ENCODE assay signal across 12 cellular contexts in genomic region chr1:230507671-230508407, GRCh38.
DNase-seq lines count a peak whose midpoint lies in the region; ATAC-seq and TF ChIP-seq lines count a peak whose summit lies in the region.
"Had no signal": no experiment of that assay in that cellular context is flagged by ENCODE, and none has a peak within 500 bp of the region (broad histone marks: within the 10 kb centered on the region; RNA-seq: fewer than 3 reads in every experiment).

No MANE protein-coding gene starts in this region.

- TF ChIP-seq CTCF in foreskin keratinocyte (conservative IDR thresholded peaks at IDR 0.05): peak; percentile 19
- TF ChIP-seq CTCF in nephron (IDR thresholded peaks at IDR 0.05; ENCODE audit: unreplicated experiment in 3 of 3): no peak

- ATAC-seq in foreskin keratinocyte (peak; percentile 54), GM19035 (IDR thresholded peaks at IDR 0.05; ENCODE audit: unreplicated experiment) (no peak)
- ATAC-seq: activated CD8-positive, alpha-beta T cell treated with anti-CD3 and anti-CD28 coated beads, Interleukin-2, amount 10 ng/mL, durations not matched to agents 7 days and 5 days had no signal

- H3K4me1 Mint-ChIP-seq in nephron: peaks cover 40% of the 10 kb centered on the region

- H3K9me3 Mint-ChIP-seq in nephron: no peaks in the 10 kb centered on the region
- H3K9me3 Mint-ChIP-seq: mesothelial cell of epicardium had no signal

- H3K4me3 Mint-ChIP-seq in nephron: no peak overlapping the region
- H3K4me3 Mint-ChIP-seq: activated CD8-positive, alpha-beta T cell treated with anti-CD3 and anti-CD28 coated beads, Interleukin-2, amount 10 ng/mL, durations not matched to agents 7 days and 5 days; mesothelial cell of epicardium had no signal

- no peak overlapping the region for H3K27ac ChIP-seq in foreskin keratinocyte

- peaks cover 9% of the 10 kb centered on the region for H3K27me3 Mint-ChIP-seq in nephron (ENCODE audit: low read depth)

- no peaks in the 10 kb centered on the region for H3K27me3 ChIP-seq in foreskin keratinocyte

- peak in 12 of 14 donors; percentile 9 to 68 (median 36) for DNase-seq in C1 segment of cervical spinal cord (lab: John Stamatoyannopoulos, UW)
- DNase-seq in RPMI7951 (ENCODE audit: low read depth): peak; percentile 62
- DNase-seq in foreskin keratinocyte: peak; percentile 51 to 70
- DNase-seq in stimulated activated CD4-positive, alpha-beta T cell treated with anti-CD3 and anti-CD28 coated beads, Interleukin-1b, Interleukin-23, amount 100 ng/mL, for 48 hours: no peak
- DNase-seq in SK-N-DZ (ENCODE audit: low spot score): no peak
- no peak for DNase-seq in erythroblast (lab: John Stamatoyannopoulos, UW)
- DNase-seq: activated CD8-positive, alpha-beta T cell treated with anti-CD3 and anti-CD28 coated beads, Interleukin-2, amount 10 ng/mL, durations not matched to agents 7 days and 5 days; Caco-2; stimulated activated naive CD4-positive, alpha-beta T cell had no signal

- TF ChIP-seq POLR2A in erythroblast (IDR thresholded peaks at IDR 0.05; ENCODE audit: low read length): no peak

- H3K27ac Mint-ChIP-seq in nephron: peak overlapping the region; percentile 65 to 72 (median 66)
- H3K27ac Mint-ChIP-seq: activated CD8-positive, alpha-beta T cell treated with anti-CD3 and anti-CD28 coated beads, Interleukin-2, amount 10 ng/mL, durations not matched to agents 7 days and 5 days; mesothelial cell of epicardium had no signal

- H3K36me3 Mint-ChIP-seq in nephron (ENCODE audit: low read depth): no peaks in the 10 kb centered on the region
- H3K36me3 Mint-ChIP-seq: mesothelial cell of epicardium had no signal

- H3K4me1 ChIP-seq in foreskin keratinocyte: peaks cover 18% of the 10 kb centered on the region
- H3K4me1 ChIP-seq: Caco-2 had no signal

Comparison
In these comparisons a context has a peak if more than half of its experiments do, and no peak if none do; other contexts are left out.
1. DNase-seq: peak in C1 segment of cervical spinal cord (12 of 14), RPMI7951 (single experiment) and foreskin keratinocyte (2 of 2); none in stimulated activated CD4-positive, alpha-beta T cell treated with anti-CD3 and anti-CD28 coated beads, Interleukin-1b, Interleukin-23, amount 100 ng/mL, for 48 hours (single experiment), SK-N-DZ (single experiment) and erythroblast (0 of 2).